11 cellular contexts compared by ENCODE assay signal in genomic region chr1:42529724-42530161, GRCh38.
DNase-seq lines count a peak whose midpoint lies in the region; ATAC-seq and TF ChIP-seq lines count a peak whose summit lies in the region.
"Had no signal": no experiment of that assay in that cellular context is flagged by ENCODE, and none has a peak within 500 bp of the region (broad histone marks: within the 10 kb centered on the region; RNA-seq: fewer than 3 reads in every experiment).

No MANE protein-coding gene starts in this region.

- no peaks in the 10 kb centered on the region for H3K9me3 ChIP-seq in fibroblast of lung (ENCODE audit: control insufficient read depth, insufficient read depth, low read depth, low read length)
- H3K9me3 ChIP-seq: colonic mucosa had no signal

- no peaks in the 10 kb centered on the region for H3K27me3 Mint-ChIP-seq in activated CD4-positive, alpha-beta T cell treated with anti-CD3 and anti-CD28 coated beads for 36 hours
- no peaks in the 10 kb centered on the region for H3K27me3 Mint-ChIP-seq in stimulated activated naive CD8-positive, alpha-beta T cell treated with anti-CD3 and anti-CD28 coated beads, Interleukin-15, amount 100 ng/mL, for 72 hours

- no peak overlapping the region for H2AFZ ChIP-seq in fibroblast of lung (ENCODE audit: low read length)

- H3K36me3 ChIP-seq in fibroblast of lung (ENCODE audit: control insufficient read depth, insufficient read depth, low read length) = no peaks in the 10 kb centered on the region
- H3K36me3 ChIP-seq: colonic mucosa had no signal

- ATAC-seq in activated CD4-positive, alpha-beta T cell treated with anti-CD3 and anti-CD28 coated beads for 36 hours = peak; percentile 94
- ATAC-seq in SK-N-SH treated with all-trans-retinoic acid at 6 μM for 48 hours = peak; percentile 34; the same call in 1 of the 3 replicates
- ATAC-seq in stimulated activated naive CD8-positive, alpha-beta T cell treated with anti-CD3 and anti-CD28 coated beads, Interleukin-15, amount 100 ng/mL, for 72 hours = peak; percentile 72
- ATAC-seq in HG02759 (IDR thresholded peaks at IDR 0.05; ENCODE audit: unreplicated experiment) = no peak
- ATAC-seq: sciatic nerve had no signal

- no peaks in the 10 kb centered on the region for H4K20me1 ChIP-seq in fibroblast of lung (ENCODE audit: control insufficient read depth, extremely low read depth, insufficient read depth, low read length)

- no peaks in the 10 kb centered on the region for H3K4me1 ChIP-seq in fibroblast of lung (ENCODE audit: control insufficient read depth, extremely low read depth, insufficient read depth, low read length)
- H3K4me1 ChIP-seq: colonic mucosa had no signal

- H3K9ac ChIP-seq in fibroblast of lung (ENCODE audit: insufficient read depth, low read length) = no peak overlapping the region

- CTCF ChIA-PET in activated CD4-positive, alpha-beta T cell treated with anti-CD3 and anti-CD28 coated beads for 36 hours (lab: Charles Lee) = interaction anchor here (0.6 kb wide), 1 partner anchor 257 kb away, joined by 3 read pairs; no protein-coding TSS in a partner anchor

- no peak for TF ChIP-seq CTCF in fibroblast of lung (conservative IDR thresholded peaks at IDR 0.05 in 1 of 2, IDR thresholded peaks at IDR 0.05 in 1 of 2; ENCODE audit: low read depth in 1 of 2, low read length in 2 of 2)

- H3K4me3 ChIP-seq in fibroblast of lung (replicated peaks in 1 of 4; ENCODE audit: control extremely low read depth in 1 of 4, insufficient read depth in 1 of 4, low read depth in 3 of 4, low read length in 4 of 4) = no peak overlapping the region
- H3K4me3 ChIP-seq: colonic mucosa had no signal

- POLR2A ChIA-PET in activated CD4-positive, alpha-beta T cell treated with anti-CD3 and anti-CD28 coated beads for 36 hours (lab: Charles Lee) = no interaction called here

- H3K4me3 Mint-ChIP-seq in activated CD4-positive, alpha-beta T cell treated with anti-CD3 and anti-CD28 coated beads for 36 hours = peak overlapping the region; percentile 28
- peak overlapping the region; percentile 48 to 57 for H3K4me3 Mint-ChIP-seq in stimulated activated naive CD8-positive, alpha-beta T cell treated with anti-CD3 and anti-CD28 coated beads, Interleukin-15, amount 100 ng/mL, for 72 hours

- intact Hi-C loops in activated CD4-positive, alpha-beta T cell treated with anti-CD3 and anti-CD28 coated beads for 36 hours (cut with DNase I, micrococcal nuclease) = no loop called here

- H3K4me1 Mint-ChIP-seq in activated CD4-positive, alpha-beta T cell treated with anti-CD3 and anti-CD28 coated beads for 36 hours = peaks cover 11% of the 10 kb centered on the region
- H3K4me1 Mint-ChIP-seq in stimulated activated naive CD8-positive, alpha-beta T cell treated with anti-CD3 and anti-CD28 coated beads, Interleukin-15, amount 100 ng/mL, for 72 hours = peaks cover 17% of the 10 kb centered on the region

- no peaks in the 10 kb centered on the region for H3K79me2 ChIP-seq in fibroblast of lung (ENCODE audit: control insufficient read depth, insufficient read depth, low read length)

- no peaks in the 10 kb centered on the region for H3K9me3 Mint-ChIP-seq in activated CD4-positive, alpha-beta T cell treated with anti-CD3 and anti-CD28 coated beads for 36 hours (ENCODE audit: low read depth)
- peaks cover 0 to 8% of the 10 kb centered on the region in 2 donors for H3K9me3 Mint-ChIP-seq in stimulated activated naive CD8-positive, alpha-beta T cell treated with anti-CD3 and anti-CD28 coated beads, Interleukin-15, amount 100 ng/mL, for 72 hours

- no peaks in the 10 kb centered on the region for H3K27me3 ChIP-seq in fibroblast of lung (ENCODE audit: control insufficient read depth, insufficient read depth, low read length)
- H3K27me3 ChIP-seq: colonic mucosa had no signal

- peak overlapping the region; percentile 52 for H3K27ac Mint-ChIP-seq in activated CD4-positive, alpha-beta T cell treated with anti-CD3 and anti-CD28 coated beads for 36 hours
- peak overlapping the region; percentile 7 to 74 for H3K27ac Mint-ChIP-seq in stimulated activated naive CD8-positive, alpha-beta T cell treated with anti-CD3 and anti-CD28 coated beads, Interleukin-15, amount 100 ng/mL, for 72 hours

- H3K4me2 ChIP-seq in fibroblast of lung (ENCODE audit: extremely low read depth, insufficient read depth, low read length) = peak overlapping the region; percentile 7

- peak; percentile 23 for DNase-seq in activated CD4-positive, alpha-beta T cell treated with anti-CD3 and anti-CD28 coated beads for 36 hours
- DNase-seq in activated CD4-positive, alpha-beta T cell treated with anti-CD3 and anti-CD28 coated beads for 1 hour = no peak
- DNase-seq in fibroblast of lung (ENCODE audit: low read depth in 2 of 2) (peak; percentile 14 to 70), DMS114 treated with DMSO at 0.1 percent for 48 hours (lab: John Stamatoyannopoulos, UW; ENCODE audit: unreplicated experiment) (no peak), NCI-H1417 treated with DMSO at 0.1 percent for 48 hours (lab: John Stamatoyannopoulos, UW) (no peak)
- peak in 1 of 2 donors; percentile 11 for DNase-seq in stimulated activated naive CD8-positive, alpha-beta T cell treated with anti-CD3 and anti-CD28 coated beads, Interleukin-15, amount 100 ng/mL, for 72 hours
- DNase-seq: colonic mucosa had no signal

- H3K27ac ChIP-seq in fibroblast of lung (ENCODE audit: insufficient read depth, low read length) = no peak overlapping the region
- H3K27ac ChIP-seq: C4-2B, colonic mucosa had no signal

- H3K36me3 Mint-ChIP-seq in activated CD4-positive, alpha-beta T cell treated with anti-CD3 and anti-CD28 coated beads for 36 hours (ENCODE audit: low read depth) = peaks cover 4% of the 10 kb centered on the region

TF ChIP-seq in SK-N-SH treated with all-trans-retinoic acid at 6 μM for 48 hours, 23 proteins besides CTCF, POLR2A, EP300 and RAD21:
- TF ChIP-seq PPARA (CRISPR knock-in tag; IDR thresholded peaks at IDR 0.05; ENCODE audit: borderline replicate concordance) = no peak
- TF ChIP-seq CSDC2 (CRISPR knock-in tag; IDR thresholded peaks at IDR 0.05) = no peak
- no peak for TF ChIP-seq ZFP30 (CRISPR knock-in tag; IDR thresholded peaks at IDR 0.05)
- no peak for TF ChIP-seq ZFP3 (CRISPR knock-in tag; IDR thresholded peaks at IDR 0.05)
- no peak for TF ChIP-seq OSR1 (CRISPR knock-in tag; IDR thresholded peaks at IDR 0.05)
- no peak for TF ChIP-seq GLIS3 (CRISPR knock-in tag; IDR thresholded peaks at IDR 0.05)
- TF ChIP-seq TOX (CRISPR knock-in tag; IDR thresholded peaks at IDR 0.05; ENCODE audit: borderline replicate concordance) = no peak
- TF ChIP-seq ZNF8 (CRISPR knock-in tag; IDR thresholded peaks at IDR 0.05) = no peak
- TF ChIP-seq BACH2 (CRISPR knock-in tag; IDR thresholded peaks at IDR 0.05; ENCODE audit: borderline replicate concordance) = no peak
- TF ChIP-seq ZNF565 (CRISPR knock-in tag; conservative IDR thresholded peaks at IDR 0.05; ENCODE audit: low read depth) = no peak
- TF ChIP-seq CREB5 (CRISPR knock-in tag; IDR thresholded peaks at IDR 0.05; ENCODE audit: low read depth) = no peak
- TF ChIP-seq, protein P1, sequence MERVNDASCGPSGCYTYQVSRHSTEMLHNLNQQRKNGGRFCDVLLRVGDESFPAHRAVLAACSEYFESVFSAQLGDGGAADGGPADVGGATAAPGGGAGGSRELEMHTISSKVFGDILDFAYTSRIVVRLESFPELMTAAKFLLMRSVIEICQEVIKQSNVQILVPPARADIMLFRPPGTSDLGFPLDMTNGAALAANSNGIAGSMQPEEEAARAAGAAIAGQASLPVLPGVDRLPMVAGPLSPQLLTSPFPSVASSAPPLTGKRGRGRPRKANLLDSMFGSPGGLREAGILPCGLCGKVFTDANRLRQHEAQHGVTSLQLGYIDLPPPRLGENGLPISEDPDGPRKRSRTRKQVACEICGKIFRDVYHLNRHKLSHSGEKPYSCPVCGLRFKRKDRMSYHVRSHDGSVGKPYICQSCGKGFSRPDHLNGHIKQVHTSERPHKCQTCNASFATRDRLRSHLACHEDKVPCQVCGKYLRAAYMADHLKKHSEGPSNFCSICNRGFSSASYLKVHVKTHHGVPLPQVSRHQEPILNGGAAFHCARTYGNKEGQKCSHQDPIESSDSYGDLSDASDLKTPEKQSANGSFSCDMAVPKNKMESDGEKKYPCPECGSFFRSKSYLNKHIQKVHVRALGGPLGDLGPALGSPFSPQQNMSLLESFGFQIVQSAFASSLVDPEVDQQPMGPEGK (CRISPR knock-in tag; IDR thresholded peaks at IDR 0.05; ENCODE audit: borderline replicate concordance) = no peak
- TF ChIP-seq, protein P2, sequence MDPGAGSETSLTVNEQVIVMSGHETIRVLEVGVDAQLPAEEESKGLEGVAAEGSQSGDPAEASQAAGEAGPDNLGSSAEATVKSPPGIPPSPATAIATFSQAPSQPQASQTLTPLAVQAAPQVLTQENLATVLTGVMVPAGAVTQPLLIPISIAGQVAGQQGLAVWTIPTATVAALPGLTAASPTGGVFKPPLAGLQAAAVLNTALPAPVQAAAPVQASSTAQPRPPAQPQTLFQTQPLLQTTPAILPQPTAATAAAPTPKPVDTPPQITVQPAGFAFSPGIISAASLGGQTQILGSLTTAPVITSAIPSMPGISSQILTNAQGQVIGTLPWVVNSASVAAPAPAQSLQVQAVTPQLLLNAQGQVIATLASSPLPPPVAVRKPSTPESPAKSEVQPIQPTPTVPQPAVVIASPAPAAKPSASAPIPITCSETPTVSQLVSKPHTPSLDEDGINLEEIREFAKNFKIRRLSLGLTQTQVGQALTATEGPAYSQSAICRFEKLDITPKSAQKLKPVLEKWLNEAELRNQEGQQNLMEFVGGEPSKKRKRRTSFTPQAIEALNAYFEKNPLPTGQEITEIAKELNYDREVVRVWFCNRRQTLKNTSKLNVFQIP (CRISPR knock-in tag; IDR thresholded peaks at IDR 0.05; ENCODE audit: borderline replicate concordance, low read depth) = no peak

Comparison
In these comparisons a context has a peak if more than half of its experiments do, and no peak if none do; other contexts are left out.
1. DNase-seq: peak in activated CD4-positive, alpha-beta T cell treated with anti-CD3 and anti-CD28 coated beads for 36 hours (single experiment) and fibroblast of lung (2 of 2); none in activated CD4-positive, alpha-beta T cell treated with anti-CD3 and anti-CD28 coated beads for 1 hour (single experiment), DMS114 treated with DMSO at 0.1 percent for 48 hours (single experiment) and NCI-H1417 treated with DMSO at 0.1 percent for 48 hours (single experiment).